In genomic region chr7:157871681-157872080, GRCh38 we compare ENCODE assay signal across 22 cellular contexts.
DNase-seq lines count a peak whose midpoint lies in the region; FAIRE-seq and TF ChIP-seq lines count a peak whose summit lies in the region.
"Had no signal": no experiment of that assay in that cellular context is flagged by ENCODE, and none has a peak within 500 bp of the region (broad histone marks: within the 10 kb centered on the region; RNA-seq: fewer than 3 reads in every experiment).

No MANE protein-coding gene starts in this region.

- no peaks in the 10 kb centered on the region for H3K9me3 ChIP-seq in neural progenitor cell (ENCODE audit: low read depth)
- H3K9me3 ChIP-seq: A549, Caco-2 had no signal

- no peaks in the 10 kb centered on the region for H3K79me2 ChIP-seq in neural progenitor cell (ENCODE audit: low read depth)

- CTCF ChIA-PET in activated naive CD4-positive, alpha-beta T cell treated with anti-CD3 and anti-CD28 coated beads, Interleukin-2, amount 10 ng/mL, durations not matched to agents 7 days and 5 days (lab: Charles Lee): no interaction called here

- no peaks in the 10 kb centered on the region for H3F3A ChIP-seq in neural progenitor cell (ENCODE audit: low read depth)

- H3K4me1 Mint-ChIP-seq in activated naive CD4-positive, alpha-beta T cell treated with anti-CD3 and anti-CD28 coated beads, Interleukin-2, amount 10 ng/mL, durations not matched to agents 7 days and 5 days: peaks cover 30% of the 10 kb centered on the region
- peaks cover 17% of the 10 kb centered on the region for H3K4me1 Mint-ChIP-seq in neural progenitor cell

- H3K36me3 ChIP-seq in bronchial epithelial cell (ENCODE audit: control insufficient read depth, insufficient read depth, low read length): no peaks in the 10 kb centered on the region
- H3K36me3 ChIP-seq in neural progenitor cell: no peaks in the 10 kb centered on the region
- H3K36me3 ChIP-seq: BLaER1 treated with 17β-estradiol and CSF1 and Interleukin-3, amounts not matched to agents 10 nM and 100 nM had no signal

- H3K9me3 Mint-ChIP-seq in activated naive CD4-positive, alpha-beta T cell treated with anti-CD3 and anti-CD28 coated beads, Interleukin-2, amount 10 ng/mL, durations not matched to agents 7 days and 5 days: peaks cover 4% of the 10 kb centered on the region
- peaks cover 14% of the 10 kb centered on the region for H3K9me3 Mint-ChIP-seq in neural progenitor cell

- no peak overlapping the region for H3K27ac Mint-ChIP-seq in activated naive CD4-positive, alpha-beta T cell treated with anti-CD3 and anti-CD28 coated beads, Interleukin-2, amount 10 ng/mL, durations not matched to agents 7 days and 5 days
- H3K27ac Mint-ChIP-seq in neural progenitor cell: peak overlapping the region; percentile 14

- H4K20me1 ChIP-seq in neural progenitor cell (ENCODE audit: low read depth): no peaks in the 10 kb centered on the region

- H3K4me3 ChIP-seq in bronchial epithelial cell (ENCODE audit: low read depth, low read length): no peak overlapping the region
- no peak overlapping the region for H3K4me3 ChIP-seq in neural progenitor cell
- H3K4me3 ChIP-seq: A549; BLaER1 treated with 17β-estradiol and CSF1 and Interleukin-3, amounts not matched to agents 10 nM and 100 nM; PC-9 had no signal

- H3K4me2 ChIP-seq in neural progenitor cell: no peak overlapping the region
- H3K4me2 ChIP-seq: A549, KMS-11, PC-9 had no signal

- peaks cover 6% of the 10 kb centered on the region for H3K27me3 Mint-ChIP-seq in activated naive CD4-positive, alpha-beta T cell treated with anti-CD3 and anti-CD28 coated beads, Interleukin-2, amount 10 ng/mL, durations not matched to agents 7 days and 5 days
- peaks cover 2% of the 10 kb centered on the region for H3K27me3 Mint-ChIP-seq in neural progenitor cell (ENCODE audit: insufficient read depth, low read depth)
- H3K27me3 Mint-ChIP-seq: CD4-positive, alpha-beta memory T cell had no signal

- no peaks in the 10 kb centered on the region for H3K36me3 Mint-ChIP-seq in activated naive CD4-positive, alpha-beta T cell treated with anti-CD3 and anti-CD28 coated beads, Interleukin-2, amount 10 ng/mL, durations not matched to agents 7 days and 5 days
- H3K36me3 Mint-ChIP-seq in neural progenitor cell: peaks cover 5% of the 10 kb centered on the region
- H3K36me3 Mint-ChIP-seq: CD4-positive, alpha-beta memory T cell had no signal

- TF ChIP-seq CTCF in bronchial epithelial cell (IDR thresholded peaks at IDR 0.05; ENCODE audit: insufficient read depth, low read length, severe bottlenecking) (no peak), neural progenitor cell (IDR thresholded peaks at IDR 0.05) (no peak)

- FAIRE-seq in bronchial epithelial cell (lab: Jason Lieb, UNC): peak; percentile 36
- FAIRE-seq: A549, G401.6 had no signal

- H3K9ac ChIP-seq in neural progenitor cell: no peak overlapping the region
- H3K9ac ChIP-seq: BLaER1 treated with 17β-estradiol and CSF1 and Interleukin-3, amounts not matched to agents 10 nM and 100 nM; KMS-11 had no signal

- no peak overlapping the region for H3K27ac ChIP-seq in neural progenitor cell
- H3K27ac ChIP-seq: A549; BLaER1 treated with 17β-estradiol and CSF1 and Interleukin-3, amounts not matched to agents 10 nM and 100 nM; KMS-11; PC-9 had no signal

- no peak overlapping the region for H2AFZ ChIP-seq in neural progenitor cell (replicated peaks)
- H2AFZ ChIP-seq: PC-9 had no signal

- H3K27me3 ChIP-seq in bronchial epithelial cell (ENCODE audit: control insufficient read depth, insufficient read depth, low read length) (no peaks in the 10 kb centered on the region), neural progenitor cell (no peaks in the 10 kb centered on the region)

- peak; percentile 39 for DNase-seq in activated naive CD4-positive, alpha-beta T cell treated with anti-CD3 and anti-CD28 coated beads, Interleukin-2, amount 10 ng/mL, durations not matched to agents 7 days and 5 days
- DNase-seq in activated naive CD4-positive, alpha-beta T cell treated with Interleukin-2 at 50 U/mL for 16 hours: no peak
- DNase-seq in SW480 (ENCODE audit: low spot score) (peak; percentile 19), bronchial epithelial cell (ENCODE audit: low read depth) (no peak), neural progenitor cell (ENCODE audit: low spot score) (no peak), NK-92 (lab: John Stamatoyannopoulos, UW; ENCODE audit: unreplicated experiment) (no peak), cortex of kidney (lab: John Stamatoyannopoulos, UW) (no peak)
- DNase-seq: AML-193, Caco-2, IMR-90, MM.1S, NCI-H2029, NCI-H446, NCI-H524 treated with DMSO at 0.1 percent for 48 hours, NCI-H774, PC-9, Right ventricle myocardium superior had no signal

- H3K4me1 ChIP-seq in neural progenitor cell: peaks cover 4% of the 10 kb centered on the region
- H3K4me1 ChIP-seq: A549, Caco-2 had no signal

- no peak overlapping the region for H3K4me3 Mint-ChIP-seq in activated naive CD4-positive, alpha-beta T cell treated with anti-CD3 and anti-CD28 coated beads, Interleukin-2, amount 10 ng/mL, durations not matched to agents 7 days and 5 days
- H3K4me3 Mint-ChIP-seq in neural progenitor cell: no peak overlapping the region

Comparison
In these comparisons a context has a peak if more than half of its experiments do, and no peak if none do; other contexts are left out.
1. DNase-seq: peak in activated naive CD4-positive, alpha-beta T cell treated with anti-CD3 and anti-CD28 coated beads, Interleukin-2, amount 10 ng/mL, durations not matched to agents 7 days and 5 days (single experiment) and SW480 (single experiment); none in activated naive CD4-positive, alpha-beta T cell treated with Interleukin-2 at 50 U/mL for 16 hours (single experiment), bronchial epithelial cell (single experiment), neural progenitor cell (single experiment), NK-92 (single experiment) and cortex of kidney (single experiment).